1 cellular context compared by ENCODE assay signal in genomic region chr10:98296514-98296913, GRCh38.
TF ChIP-seq lines count a peak whose summit lies in the region.

No MANE protein-coding gene starts in this region.

TF ChIP-seq in H1, 55 proteins besides CTCF, POLR2A, EP300 and RAD21 (continued from another document):
- TF ChIP-seq CHD7 (IDR thresholded peaks at IDR 0.05; ENCODE audit: insufficient replicate concordance, low read length) (no peak), POLR2AphosphoS5 (IDR thresholded peaks at IDR 0.05; ENCODE audit: low read depth, low read length) (no peak), CBX5 (IDR thresholded peaks at IDR 0.05; ENCODE audit: low read depth, low read length) (no peak), SAP30 (IDR thresholded peaks at IDR 0.05; ENCODE audit: insufficient read depth, insufficient replicate concordance, low read length) (no peak), JUND (IDR thresholded peaks at IDR 0.05; ENCODE audit: low read length) (no peak), MAFK (IDR thresholded peaks at IDR 0.05; ENCODE audit: low read depth, low read length) (no peak), CTBP2 (IDR thresholded peaks at IDR 0.05; ENCODE audit: borderline replicate concordance, insufficient read depth, insufficient read length, low read length) (no peak), SIRT6 (IDR thresholded peaks at IDR 0.05; ENCODE audit: low read length) (no peak), RXRA (IDR thresholded peaks at IDR 0.05; ENCODE audit: insufficient read depth, low read depth, low read length) (no peak), JUN (IDR thresholded peaks at IDR 0.05; ENCODE audit: low read depth, low read length) (no peak), ATF2 (IDR thresholded peaks at IDR 0.05; ENCODE audit: low read length) (no peak), BCL11A (IDR thresholded peaks at IDR 0.05; ENCODE audit: low read depth in 2 of 2, low read length in 2 of 2) (no peak)
